ENCODE assay signal across 8 cellular contexts in the genomic region with DNA sequence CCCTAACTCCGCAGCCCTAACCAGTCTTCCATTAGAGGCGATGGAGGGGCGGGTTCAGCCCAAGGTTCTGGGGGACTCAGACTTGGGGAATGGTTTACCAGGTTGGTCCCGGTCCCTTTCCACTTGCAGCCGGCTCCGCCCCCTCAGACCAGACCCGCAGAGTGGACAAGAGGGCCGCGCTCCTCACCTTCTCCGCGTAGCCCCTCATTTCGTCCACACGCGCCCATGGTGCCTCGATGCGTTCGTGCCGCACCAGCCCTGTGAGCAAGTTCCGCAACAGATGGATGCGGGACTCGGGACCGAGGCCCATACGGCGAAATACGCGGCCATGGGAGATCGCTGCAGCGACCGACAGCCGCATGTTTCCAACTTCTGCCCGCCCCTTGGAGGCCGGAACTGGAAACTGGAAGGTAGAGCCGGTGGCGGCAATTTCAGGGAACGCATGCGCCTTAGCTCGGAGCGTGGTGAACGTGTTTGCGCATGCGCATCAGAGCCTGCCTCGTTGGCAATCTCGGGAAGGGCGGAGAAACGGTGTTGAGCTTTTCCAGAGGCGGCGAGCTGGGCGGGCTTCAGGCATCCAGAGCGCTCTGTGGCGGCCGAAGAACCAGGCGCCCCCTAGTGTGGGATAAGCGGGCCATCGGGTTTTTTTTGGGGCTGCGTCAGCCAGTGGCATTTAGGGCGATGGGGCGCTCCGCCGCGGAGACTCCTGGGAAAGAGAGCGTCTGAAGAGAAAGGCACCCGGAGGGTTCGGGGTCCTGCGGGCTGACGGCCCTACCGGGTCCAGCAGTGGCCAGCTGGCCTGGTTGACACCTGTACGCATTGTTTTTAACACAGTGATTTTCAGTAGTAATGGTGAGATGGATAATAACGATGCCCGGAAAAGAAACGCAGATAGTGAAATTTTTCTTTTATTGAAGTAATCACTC. TPM values are rescaled to one million over a fixed set of nuclear protein-coding genes. Genes with fewer than 3 reads are reported as not detected.
DNase-seq lines count a peak whose midpoint lies in the region; TF ChIP-seq lines count a peak whose summit lies in the region.

A gene (minus strand): TSS at position 405 of the 926 bp plus-strand sequence. CDS start 44 bp downstream, at position 361.

- H3K9me3 ChIP-seq in neuron (ENCODE audit: low read length) (no peaks in the 10 kb centered on the region), subcutaneous abdominal adipose tissue (ENCODE audit: control insufficient read depth in 5 of 5, low read length in 5 of 5) (no peaks in the 10 kb centered on the region)

- peak within 1 kb of the TSS; percentile 86 for H3K27ac ChIP-seq in subcutaneous abdominal adipose tissue (ENCODE audit: low read depth, low read length)

- peak; percentile 94 for DNase-seq in GM06990 (ENCODE audit: extremely low read depth, insufficient read length)
- DNase-seq in HFF-Myc (ENCODE audit: extremely low read depth, low read depth) = peak; percentile 98
- peak; percentile 99 for DNase-seq in MV-4-11 (lab: John Stamatoyannopoulos, UW)
- peak; percentile 99 for DNase-seq in SK-MEL-5 (ENCODE audit: low read depth, low spot score)
- DNase-seq in activated naive CD4-positive, alpha-beta T cell treated with Interleukin-2 at 50 U/mL for 16 hours = peak; percentile 99
- peak; percentile 97 for DNase-seq in foreskin melanocyte

- peaks cover 7% of the 10 kb centered on the region for H3K36me3 ChIP-seq in GM06990 (ENCODE audit: control insufficient read depth, insufficient read depth, low read length)
- H3K36me3 ChIP-seq in neuron (ENCODE audit: insufficient read depth, low read length) = peaks cover 15% of the 10 kb centered on the region
- peaks cover 0 to 9% (median 4%) of the 10 kb centered on the region in 5 donors for H3K36me3 ChIP-seq in subcutaneous abdominal adipose tissue (ENCODE audit: control insufficient read depth in 5 of 5, insufficient read depth in 5 of 5, low read length in 5 of 5)

- peak within 1 kb of the TSS; percentile 93 for H2AFZ ChIP-seq in neuron (ENCODE audit: low read depth, low read length)

- peak within 1 kb of the TSS; percentile 94 for H3K4me3 ChIP-seq in GM06990 (replicated peaks; ENCODE audit: low read depth, low read length)
- H3K4me3 ChIP-seq in HFF-Myc (replicated peaks; ENCODE audit: low read depth, low read length) = peak within 1 kb of the TSS; percentile 85
- peak within 1 kb of the TSS; percentile 66 for H3K4me3 ChIP-seq in neuron (ENCODE audit: low read length)
- H3K4me3 ChIP-seq in subcutaneous abdominal adipose tissue (ENCODE audit: low read depth in 1 of 5, low read length in 5 of 5) = peak within 1 kb of the TSS; percentile 84 to 97 (median 93)

- TF ChIP-seq CTCF in GM06990 (IDR thresholded peaks at IDR 0.05; ENCODE audit: insufficient read depth, low read length, poor library complexity, severe bottlenecking) = peak; percentile 89
- peak; percentile 82 for TF ChIP-seq CTCF in HFF-Myc (IDR thresholded peaks at IDR 0.05; ENCODE audit: low read depth, low read length, missing control alignments)

- peaks cover 7% of the 10 kb centered on the region for H3K4me1 ChIP-seq in neuron (ENCODE audit: insufficient read depth, low read length)
- peaks cover 4 to 30% (median 23%) of the 10 kb centered on the region in 5 donors for H3K4me1 ChIP-seq in subcutaneous abdominal adipose tissue (ENCODE audit: control insufficient read depth in 5 of 5, insufficient read depth in 5 of 5, low read length in 5 of 5)

- H3K9ac ChIP-seq in subcutaneous abdominal adipose tissue (ENCODE audit: low read length in 5 of 5) = peak within 1 kb of the TSS; percentile 75 to 95 (median 91)

- no peaks in the 10 kb centered on the region for H3K27me3 ChIP-seq in GM06990 (replicated peaks; ENCODE audit: control insufficient read depth, insufficient read depth, low read length)
- no peaks in the 10 kb centered on the region for H3K27me3 ChIP-seq in neuron (ENCODE audit: insufficient read depth, low read length)
- H3K27me3 ChIP-seq in subcutaneous abdominal adipose tissue (ENCODE audit: control insufficient read depth in 5 of 5, insufficient read depth in 4 of 5, low read length in 5 of 5) = no peaks in the 10 kb centered on the region

- in situ Hi-C loops in SK-MEL-5 (cut with HindIII; ENCODE audit: low pct_unique_long_range_greater_than_20kb, low sequenced_read_pairs) = no loop called here

RNA-seq across cellular contexts. Expression of the gene that starts here (rescaled TPM):
- 58.3 and 62.6 TPM in 2 replicates for total RNA-seq in SK-MEL-5 (2014; rRNA removed; shearing (Covaris generic))
- 33.8 and 40.8 TPM in 2 replicates for polyA plus RNA-seq in SK-MEL-5 (2015; cell fraction: cytosol; rRNA removed)
- 21.2 and 25.4 TPM in 2 replicates for polyA plus RNA-seq in SK-MEL-5 (2015; cell fraction: nucleus; rRNA removed)

Comparison
In these comparisons a context has a peak if more than half of its experiments do, and no peak if none do; other contexts are left out.
1. Peak in every context shown above with its lines: DNase-seq, H3K4me3 ChIP-seq and H3K27ac ChIP-seq.